In the genomic region with DNA sequence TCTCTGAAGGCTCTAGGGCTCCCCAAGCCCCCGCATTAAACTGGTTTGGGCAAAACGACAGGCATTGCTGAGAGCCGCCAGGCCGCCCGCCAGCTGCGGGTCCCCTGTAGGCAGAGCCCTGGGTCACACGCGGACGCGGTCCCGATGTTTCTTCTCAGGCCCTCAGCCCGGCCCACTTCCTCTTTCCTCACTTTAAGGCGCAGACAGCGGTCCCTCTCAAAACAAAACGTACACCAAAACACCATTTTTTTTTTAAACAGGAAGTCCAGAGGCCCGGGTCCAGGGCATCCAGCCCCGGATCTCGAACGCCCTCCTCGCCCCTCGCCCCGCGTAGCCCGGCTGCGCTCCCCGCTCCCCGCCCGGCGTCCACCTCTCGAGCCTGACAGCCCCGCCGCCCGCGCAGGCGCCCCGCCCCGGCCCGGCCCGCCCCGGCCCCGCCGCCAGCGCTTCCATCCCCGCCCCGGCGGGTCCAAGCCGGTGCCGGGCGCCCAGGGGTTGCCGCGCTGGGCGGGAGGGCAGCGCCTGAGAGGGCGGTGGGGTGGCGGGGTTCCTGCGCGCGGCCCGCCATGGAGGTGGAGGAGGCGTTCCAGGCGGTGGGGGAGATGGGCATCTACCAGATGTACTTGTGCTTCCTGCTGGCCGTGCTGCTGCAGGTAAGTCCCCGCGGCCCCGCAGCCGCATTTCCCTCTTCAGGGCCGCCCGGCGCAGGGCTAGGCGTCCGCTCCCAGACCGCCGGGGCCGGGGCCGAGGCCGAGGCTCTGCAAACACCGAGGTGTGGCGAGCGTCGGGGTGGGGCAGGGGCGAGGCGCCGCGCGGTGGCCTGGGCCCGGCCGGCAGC, we compare ENCODE assay signal across 8 cellular contexts. TPM values are rescaled to one million over a fixed set of nuclear protein-coding genes. Genes with fewer than 3 reads are reported as not detected.
DNase-seq lines count a peak whose midpoint lies in the region; ATAC-seq and TF ChIP-seq lines count a peak whose summit lies in the region.

A gene (plus strand): TSS at position 452 of the 838 bp plus-strand sequence. CDS start 115 bp downstream, at position 567.

- H3K36me3 Mint-ChIP-seq in CD4-positive, alpha-beta memory T cell, result peaks cover 0 to 4% of the 10 kb centered on the region in 2 donors
- H3K36me3 Mint-ChIP-seq in activated naive CD8-positive, alpha-beta T cell, result no peaks in the 10 kb centered on the region

- peaks cover 9 to 16% of the 10 kb centered on the region in 2 donors for H3K27me3 Mint-ChIP-seq in CD4-positive, alpha-beta memory T cell
- peaks cover 21% of the 10 kb centered on the region for H3K27me3 Mint-ChIP-seq in activated naive CD8-positive, alpha-beta T cell

- CTCF ChIA-PET in CD4-positive, alpha-beta memory T cell (lab: Charles Lee; ENCODE audit: partially characterized antibody), result no interaction called here

- H3K4me1 ChIP-seq in CD4-positive, alpha-beta memory T cell (ENCODE audit: insufficient read depth, low read length), result peaks cover 4% of the 10 kb centered on the region

- peak; percentile 14 to 45 (median 22) for DNase-seq in CD4-positive, alpha-beta memory T cell
- DNase-seq in OCI-M2 (lab: John Stamatoyannopoulos, UW; ENCODE audit: unreplicated experiment) (peak; percentile 21), head of caudate nucleus (peak in 41 of 42 donors; percentile 34 to 86 (median 70)), nucleus accumbens (lab: John Stamatoyannopoulos, UW) (peak in 44 of 56 donors; percentile 10 to 87 (median 66)), SHP77 (lab: John Stamatoyannopoulos, UW) (no peak)

- intact Hi-C loops in CD4-positive, alpha-beta memory T cell (cut with micrococcal nuclease), result loop anchor here (5.0 kb wide), 1 partner anchor 369 kb away; no protein-coding TSS in a partner anchor
- intact Hi-C loops in head of caudate nucleus (cut with DNase I), result loop anchor here (5.0 kb wide), 1 partner anchor 139 kb away; no protein-coding TSS in a partner anchor

- peaks cover 6% of the 10 kb centered on the region for H3K27me3 ChIP-seq in CD4-positive, alpha-beta memory T cell (ENCODE audit: insufficient read depth, low read length)

- H3K9me3 ChIP-seq in CD4-positive, alpha-beta memory T cell (ENCODE audit: control insufficient read depth in 1 of 2, low read length in 2 of 2), result no peaks in the 10 kb centered on the region

- no peak within 1 kb of the TSS for H3K27ac ChIP-seq in CD4-positive, alpha-beta memory T cell (ENCODE audit: low read depth, low read length)

- H3K4me1 Mint-ChIP-seq in CD4-positive, alpha-beta memory T cell, result peaks cover 0 to 18% (median 12%) of the 10 kb centered on the region in 4 donors
- peaks cover 4% of the 10 kb centered on the region for H3K4me1 Mint-ChIP-seq in activated naive CD8-positive, alpha-beta T cell (ENCODE audit: low read depth)

- POLR2A ChIA-PET in CD4-positive, alpha-beta memory T cell (lab: Charles Lee; ENCODE audit: partially characterized antibody), result no interaction called here

- peak within 1 kb of the TSS; percentile 42 to 44 for H3K4me3 ChIP-seq in CD4-positive, alpha-beta memory T cell (ENCODE audit: low read length in 2 of 2)

- ATAC-seq in HG03175 (IDR thresholded peaks at IDR 0.05; ENCODE audit: unreplicated experiment), result peak; percentile 94

- H3K36me3 ChIP-seq in CD4-positive, alpha-beta memory T cell (ENCODE audit: insufficient read depth, low read length), result no peaks in the 10 kb centered on the region

- H3K9me3 Mint-ChIP-seq in CD4-positive, alpha-beta memory T cell, result peaks cover 0 to 2% (median 0%) of the 10 kb centered on the region in 8 donors
- no peaks in the 10 kb centered on the region for H3K9me3 Mint-ChIP-seq in activated naive CD8-positive, alpha-beta T cell (ENCODE audit: low read depth)

- peak; percentile 38 for TF ChIP-seq POLR2A in GM19193 (IDR thresholded peaks at IDR 0.05; ENCODE audit: extremely low read depth, insufficient read depth, insufficient read length)

- H3K27ac Mint-ChIP-seq in CD4-positive, alpha-beta memory T cell, result peak within 1 kb of the TSS; percentile 66 to 82 (median 73)
- no peak within 1 kb of the TSS for H3K27ac Mint-ChIP-seq in activated naive CD8-positive, alpha-beta T cell

- peak within 1 kb of the TSS; percentile 86 to 95 (median 89) for H3K4me3 Mint-ChIP-seq in CD4-positive, alpha-beta memory T cell
- peak within 1 kb of the TSS; percentile 89 for H3K4me3 Mint-ChIP-seq in activated naive CD8-positive, alpha-beta T cell

RNA-seq across cellular contexts. Expression of the gene that starts here (rescaled TPM):
- 1 to 10 TPM; 1.2 TPM for total RNA-seq in CD4-positive, alpha-beta memory T cell
- polyA plus RNA-seq in CD4-positive, alpha-beta memory T cell, result not detected

Comparison
In these comparisons a context has a peak if more than half of its experiments do, and no peak if none do; other contexts are left out.
1. DNase-seq: peak in CD4-positive, alpha-beta memory T cell (5 of 5), OCI-M2 (single experiment), head of caudate nucleus (41 of 42) and nucleus accumbens (44 of 56); none in SHP77 (0 of 2).